15 cellular contexts compared by ENCODE assay signal in genomic region chr11:131463609-131464008, GRCh38.
"Had no signal": no experiment of that assay in that cellular context is flagged by ENCODE, and none has a peak within 500 bp of the region (broad histone marks: within the 10 kb centered on the region; RNA-seq: fewer than 3 reads in every experiment).

No MANE protein-coding gene starts in this region.

- H3K27ac ChIP-seq: cardiac muscle cell, colonic mucosa, epithelial cell of prostate, gastroesophageal sphincter, ovary had no signal

- H3K27me3 ChIP-seq: cardiac muscle cell, colonic mucosa, ovary had no signal

- H3K4me3 Mint-ChIP-seq: activated CD4-positive, alpha-beta memory T cell treated with anti-CD3 and anti-CD28 coated beads for 36 hours; activated naive CD8-positive, alpha-beta T cell; activated T-cell treated with anti-CD3 and anti-CD28 coated beads, Interleukin-2, amount 50 U/mL, for 4 hours; natural killer cell treated with Interleukin-12 subunit alpha and Interleukin-12 subunit beta and Interleukin-15 and Interleukin-18, amount 100 ng/mL, for 72 hours had no signal

- H3K9me3 ChIP-seq: colonic mucosa, gastroesophageal sphincter, ovary had no signal

- DNase-seq: activated CD4-positive, alpha-beta memory T cell treated with anti-CD3 and anti-CD28 coated beads for 36 hours; activated CD4-positive, alpha-beta T cell treated with anti-CD3 and anti-CD28 coated beads for 1 hour; activated effector memory CD4-positive, alpha-beta T cell treated with anti-CD3 and anti-CD28 coated beads, Interleukin-2, amount 50 U/mL, for 16 hours; activated T-cell treated with anti-CD3 and anti-CD28 coated beads, Interleukin-2, amount 50 U/mL, for 4 hours; colonic mucosa; effector memory CD4-positive, alpha-beta T cell; ovary; stimulated activated CD4-positive, alpha-beta T cell treated with anti-CD3 and anti-CD28 coated beads, Interleukin-2, amount 100 ng/mL, for 48 hours; stimulated activated naive CD4-positive, alpha-beta T cell treated with Interleukin-2 at 50 U/mL for 16 hours; SW 1271 had no signal

- H3K4me1 ChIP-seq: colonic mucosa, gastroesophageal sphincter had no signal

- H3K27ac Mint-ChIP-seq: activated CD4-positive, alpha-beta memory T cell treated with anti-CD3 and anti-CD28 coated beads for 36 hours; activated naive CD8-positive, alpha-beta T cell; natural killer cell treated with Interleukin-12 subunit alpha and Interleukin-12 subunit beta and Interleukin-15 and Interleukin-18, amount 100 ng/mL, for 72 hours had no signal

- H3K4me3 ChIP-seq: cardiac muscle cell, colonic mucosa, gastroesophageal sphincter, ovary had no signal

- H3K9me3 Mint-ChIP-seq: activated CD4-positive, alpha-beta memory T cell treated with anti-CD3 and anti-CD28 coated beads for 36 hours; activated T-cell treated with anti-CD3 and anti-CD28 coated beads, Interleukin-2, amount 50 U/mL, for 4 hours; natural killer cell treated with Interleukin-12 subunit alpha and Interleukin-12 subunit beta and Interleukin-15 and Interleukin-18, amount 100 ng/mL, for 72 hours had no signal

- H3K36me3 ChIP-seq: cardiac muscle cell, colonic mucosa, gastroesophageal sphincter, ovary had no signal

- H3K36me3 Mint-ChIP-seq: activated CD4-positive, alpha-beta memory T cell treated with anti-CD3 and anti-CD28 coated beads for 36 hours; activated naive CD8-positive, alpha-beta T cell; natural killer cell treated with Interleukin-12 subunit alpha and Interleukin-12 subunit beta and Interleukin-15 and Interleukin-18, amount 100 ng/mL, for 72 hours had no signal
